ENCODE assay signal across 8 cellular contexts in the genomic region with DNA sequence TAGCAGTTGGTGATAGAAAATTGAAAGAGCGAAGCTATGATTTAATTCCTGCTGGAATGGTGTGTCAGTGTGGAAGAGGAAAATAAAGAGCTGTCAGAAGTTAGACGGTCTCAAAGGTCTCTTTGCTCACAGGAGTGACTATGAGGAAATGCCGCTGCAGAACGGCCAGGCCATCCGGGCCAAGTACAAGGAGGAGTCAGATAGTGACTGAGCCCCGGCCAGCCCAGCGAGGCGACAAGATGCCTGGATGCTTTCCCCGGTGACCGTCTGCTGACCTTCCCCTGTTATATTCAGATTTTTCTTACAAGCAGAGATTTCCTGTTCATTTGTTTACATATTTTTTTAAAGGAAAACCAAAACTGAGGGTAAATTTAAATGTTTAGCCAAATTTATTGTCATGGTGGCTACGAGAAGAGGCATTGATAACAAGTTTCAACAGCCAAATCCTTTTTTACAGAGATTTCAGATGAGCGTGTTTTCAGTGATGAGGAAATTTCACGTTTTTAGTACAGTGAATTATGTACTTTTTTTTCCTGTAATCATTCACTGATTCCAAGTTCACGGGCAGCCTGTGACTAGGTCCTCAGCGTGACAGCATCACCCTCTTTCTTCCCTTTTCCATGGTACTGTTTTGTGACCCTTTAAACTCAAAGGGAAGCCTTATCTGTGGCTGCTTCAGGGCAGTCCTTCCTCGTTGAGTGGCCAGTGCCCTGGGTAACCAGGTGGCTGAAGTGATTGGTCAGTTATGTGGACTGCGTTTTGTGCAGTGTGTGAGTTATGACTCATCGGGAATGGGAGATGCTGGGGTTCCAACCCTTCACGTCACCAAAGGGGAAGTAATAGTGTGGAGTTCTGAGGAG. TPM values are rescaled to one million over a fixed set of nuclear protein-coding genes. Genes with fewer than 3 reads are reported as not detected.
DNase-seq lines count a peak whose midpoint lies in the region; ATAC-seq and TF ChIP-seq lines count a peak whose summit lies in the region.

No MANE protein-coding gene starts in this region.

- no peak overlapping the region for H3K4me3 Mint-ChIP-seq in H9
- H3K4me3 Mint-ChIP-seq in activated CD8-positive, alpha-beta memory T cell treated with anti-CD3 and anti-CD28 coated beads, Interleukin-2, amount 10 ng/mL, durations not matched to agents 7 days and 5 days, result no peak overlapping the region

- no peak overlapping the region for H3K14ac ChIP-seq in H9 (ENCODE audit: insufficient read depth, low read length)

- H3K36me3 Mint-ChIP-seq in H9 (ENCODE audit: insufficient read depth in 1 of 3, low read depth in 3 of 3), result peaks cover 25 to 69% (median 51%) of the 10 kb centered on the region in 3 experiments; a peak in 6 of 7 replicates
- peaks cover 45% of the 10 kb centered on the region for H3K36me3 Mint-ChIP-seq in activated CD8-positive, alpha-beta memory T cell treated with anti-CD3 and anti-CD28 coated beads, Interleukin-2, amount 10 ng/mL, durations not matched to agents 7 days and 5 days

- intact Hi-C loops in Right ventricle myocardium superior (cut with DNase I), result no loop called here

- H3K27ac ChIP-seq in H9 (ENCODE audit: insufficient read length, low read depth, low read length), result no peak overlapping the region

- no peaks in the 10 kb centered on the region for H3K23me2 ChIP-seq in H9 (ENCODE audit: insufficient read length, low read depth, low read length, poor library complexity, severe bottlenecking)

- no peak overlapping the region for H2BK20ac ChIP-seq in H9 (ENCODE audit: low read depth, low read length, poor library complexity, severe bottlenecking)

- peaks cover 15 to 21% of the 10 kb centered on the region in 2 experiments for H3K4me1 Mint-ChIP-seq in H9
- H3K4me1 Mint-ChIP-seq in activated CD8-positive, alpha-beta memory T cell treated with anti-CD3 and anti-CD28 coated beads, Interleukin-2, amount 10 ng/mL, durations not matched to agents 7 days and 5 days, result peaks cover 44% of the 10 kb centered on the region

- H4K91ac ChIP-seq in H9 (ENCODE audit: insufficient read length, low read depth, low read length), result no peak overlapping the region

- DNase-seq in H9, result no peak
- DNase-seq in activated CD8-positive, alpha-beta memory T cell treated with anti-CD3 and anti-CD28 coated beads, Interleukin-2, amount 10 ng/mL, durations not matched to agents 7 days and 5 days, result peak; percentile 38
- peak; percentile 89 for DNase-seq in Right ventricle myocardium superior
- DNase-seq in pulmonary artery endothelial cell (ENCODE audit: low read depth, low spot score), result peak; percentile 89
- DNase-seq in HEK293T (ENCODE audit: extremely low spot score), result no peak

- no peak overlapping the region for H3K23ac ChIP-seq in H9 (ENCODE audit: insufficient read length, low read depth, low read length)

- no peaks in the 10 kb centered on the region for H3K27me3 ChIP-seq in H9 (ENCODE audit: insufficient read depth, low read length)

- H3T11ph ChIP-seq in H9 (ENCODE audit: low read length), result no peak overlapping the region

- WGBS in H9 (ENCODE audit: extremely low coverage, insufficient read length, low lambda C conversion rate), result no CpG with 5 or more reads among the region's 19 CpGs

- no peak overlapping the region for H2BK15ac ChIP-seq in H9 (ENCODE audit: low read depth, low read length)

- H3K9me3 ChIP-seq in H9 (ENCODE audit: control insufficient read depth, low read depth, low read length), result no peaks in the 10 kb centered on the region

- H2BK12ac ChIP-seq in H9 (ENCODE audit: insufficient read length, low read depth, low read length), result no peak overlapping the region

- H2BK5ac ChIP-seq in H9 (ENCODE audit: insufficient read length, low read length), result no peak overlapping the region

- H2AK5ac ChIP-seq in H9 (ENCODE audit: insufficient read length, low read length), result no peak overlapping the region

- peak overlapping the region; percentile 40 to 92 (median 71); a peak in 5 of 7 replicates for H3K27ac Mint-ChIP-seq in H9
- H3K27ac Mint-ChIP-seq in activated CD8-positive, alpha-beta memory T cell treated with anti-CD3 and anti-CD28 coated beads, Interleukin-2, amount 10 ng/mL, durations not matched to agents 7 days and 5 days, result peak overlapping the region; percentile 44

- no peak overlapping the region for H4K5ac ChIP-seq in H9 (ENCODE audit: insufficient read length, low read depth, low read length)

- ATAC-seq in activated CD8-positive, alpha-beta memory T cell treated with anti-CD3 and anti-CD28 coated beads, Interleukin-2, amount 10 ng/mL, durations not matched to agents 7 days and 5 days, result no peak
- ATAC-seq in Right ventricle myocardium superior (ENCODE audit: poor library complexity) (peak; percentile 92), HG03378 (IDR thresholded peaks at IDR 0.05; ENCODE audit: unreplicated experiment) (no peak), GM19023 (IDR thresholded peaks at IDR 0.05; ENCODE audit: unreplicated experiment) (no peak), GM19351 (IDR thresholded peaks at IDR 0.05; ENCODE audit: unreplicated experiment) (no peak)

- no peak overlapping the region for H3K18ac ChIP-seq in H9 (ENCODE audit: insufficient read length, low read depth, low read length)

- POLR2A ChIA-PET in HEK293T (lab: Yijun Ruan, JAX), result no interaction called here

- H3K9me3 Mint-ChIP-seq in H9, result no peaks in the 10 kb centered on the region
- H3K9me3 Mint-ChIP-seq in activated CD8-positive, alpha-beta memory T cell treated with anti-CD3 and anti-CD28 coated beads, Interleukin-2, amount 10 ng/mL, durations not matched to agents 7 days and 5 days (ENCODE audit: low read depth), result no peaks in the 10 kb centered on the region

- no peaks in the 10 kb centered on the region for H3K4me1 ChIP-seq in H9 (ENCODE audit: insufficient read depth, low read length)

- no peak overlapping the region for H2AFZ ChIP-seq in H9 (ENCODE audit: low read length)

- H4K8ac ChIP-seq in H9 (replicated peaks; ENCODE audit: insufficient read length, low read depth, low read length), result no peak overlapping the region

- no peak overlapping the region for H3K4ac ChIP-seq in H9 (ENCODE audit: low read depth, low read length)

- H3K79me1 ChIP-seq in H9 (ENCODE audit: insufficient read depth, low read depth, low read length, poor library complexity, severe bottlenecking), result no peaks in the 10 kb centered on the region

- TF ChIP-seq CTCF in H9 (conservative IDR thresholded peaks at IDR 0.05), result no peak

- CTCF ChIA-PET in activated CD8-positive, alpha-beta memory T cell treated with anti-CD3 and anti-CD28 coated beads, Interleukin-2, amount 10 ng/mL, durations not matched to agents 7 days and 5 days (lab: Charles Lee), result interaction anchor here (0.7 to 2.4 kb wide), 3 partner anchors 10 to 27 kb away, joined by 3 to 7 read pairs (median 4); partner anchors contain the start of gene DYNLT1
- CTCF ChIA-PET in HEK293T (lab: Yijun Ruan, JAX), result no interaction called here

- no peak overlapping the region for H3K9ac ChIP-seq in H9 (ENCODE audit: extremely low read depth, insufficient read length, low read length)

- H3K4me2 ChIP-seq in H9 (ENCODE audit: insufficient read depth, insufficient read length, low read length), result no peak overlapping the region

- H3K79me2 ChIP-seq in H9 (ENCODE audit: insufficient read depth, low read length), result no peaks in the 10 kb centered on the region

- H3K27me3 Mint-ChIP-seq in H9 (ENCODE audit: low read depth), result no peaks in the 10 kb centered on the region
- H3K27me3 Mint-ChIP-seq in activated CD8-positive, alpha-beta memory T cell treated with anti-CD3 and anti-CD28 coated beads, Interleukin-2, amount 10 ng/mL, durations not matched to agents 7 days and 5 days, result no peaks in the 10 kb centered on the region

- H3K56ac ChIP-seq in H9 (ENCODE audit: insufficient read length, low read depth, low read length), result no peak overlapping the region

- no peaks in the 10 kb centered on the region for H4K20me1 ChIP-seq in H9 (ENCODE audit: control insufficient read depth, insufficient read depth, insufficient read length)

- H2BK120ac ChIP-seq in H9 (ENCODE audit: low read depth, low read length, poor library complexity, severe bottlenecking), result no peak overlapping the region

TF ChIP-seq in HEK293T, 16 proteins besides CTCF, POLR2A, EP300 and RAD21:
- TF ChIP-seq FOXK2 (IDR thresholded peaks at IDR 0.05), result no peak
- no peak for TF ChIP-seq PKNOX1 (IDR thresholded peaks at IDR 0.05)
- no peak for TF ChIP-seq ARNT (IDR thresholded peaks at IDR 0.05)
- no peak for TF ChIP-seq SP1 (IDR thresholded peaks at IDR 0.05)
- no peak for TF ChIP-seq CTBP1 (IDR thresholded peaks at IDR 0.05; ENCODE audit: borderline replicate concordance)
- no peak for TF ChIP-seq TARDBP (IDR thresholded peaks at IDR 0.05)
- no peak for TF ChIP-seq L3MBTL2 (conservative IDR thresholded peaks at IDR 0.05)
- no peak for TF ChIP-seq LEF1 (IDR thresholded peaks at IDR 0.05; ENCODE audit: borderline replicate concordance)
- TF ChIP-seq SUZ12 (IDR thresholded peaks at IDR 0.05), result no peak
- TF ChIP-seq HDGF (IDR thresholded peaks at IDR 0.05; ENCODE audit: borderline replicate concordance), result no peak
- no peak for TF ChIP-seq ELF4 (IDR thresholded peaks at IDR 0.05)
- TF ChIP-seq FOXA1 (IDR thresholded peaks at IDR 0.05), result no peak
- no peak for TF ChIP-seq ZNF384 (IDR thresholded peaks at IDR 0.05)
- no peak for TF ChIP-seq FOXM1 (IDR thresholded peaks at IDR 0.05; ENCODE audit: borderline replicate concordance)
- no peak for TF ChIP-seq NFRKB (IDR thresholded peaks at IDR 0.05)
- no peak for TF ChIP-seq BHLHE40 (IDR thresholded peaks at IDR 0.05; ENCODE audit: borderline replicate concordance)

RNA-seq across cellular contexts. Expression of gene DYNLT1, which starts 12.6 kb away (rescaled TPM):
- 105 and 117 TPM in 2 replicates for total RNA-seq in H9 (2021)
- 100 to 1,000 TPM; 109 to 120 TPM for total RNA-seq in activated CD8-positive, alpha-beta memory T cell treated with anti-CD3 and anti-CD28 coated beads, Interleukin-2, amount 10 ng/mL, durations not matched to agents 7 days and 5 days
- total RNA-seq in Right ventricle myocardium superior, result 128 TPM
- 97.8 and 129 TPM in 2 replicates for total RNA-seq in pulmonary artery endothelial cell

RNA-seq across cellular contexts. Expression of gene SYTL3, which starts 17.9 kb away (rescaled TPM):
- total RNA-seq in H9 (2021) (0.09 and 0.20 TPM in 2 replicates), Right ventricle myocardium superior (11.7 TPM), pulmonary artery endothelial cell (0.92 and 1.3 TPM in 2 replicates)
- 100 to 1,000 TPM; 106 to 112 TPM for total RNA-seq in activated CD8-positive, alpha-beta memory T cell treated with anti-CD3 and anti-CD28 coated beads, Interleukin-2, amount 10 ng/mL, durations not matched to agents 7 days and 5 days

Comparison
In these comparisons a context has a peak if more than half of its experiments do, and no peak if none do; other contexts are left out.
1. DNase-seq: peak in activated CD8-positive, alpha-beta memory T cell treated with anti-CD3 and anti-CD28 coated beads, Interleukin-2, amount 10 ng/mL, durations not matched to agents 7 days and 5 days (single experiment), Right ventricle myocardium superior (single experiment) and pulmonary artery endothelial cell (single experiment); none in H9 (single experiment) and HEK293T (single experiment).